13 cellular contexts compared by ENCODE assay signal in the genomic region with DNA sequence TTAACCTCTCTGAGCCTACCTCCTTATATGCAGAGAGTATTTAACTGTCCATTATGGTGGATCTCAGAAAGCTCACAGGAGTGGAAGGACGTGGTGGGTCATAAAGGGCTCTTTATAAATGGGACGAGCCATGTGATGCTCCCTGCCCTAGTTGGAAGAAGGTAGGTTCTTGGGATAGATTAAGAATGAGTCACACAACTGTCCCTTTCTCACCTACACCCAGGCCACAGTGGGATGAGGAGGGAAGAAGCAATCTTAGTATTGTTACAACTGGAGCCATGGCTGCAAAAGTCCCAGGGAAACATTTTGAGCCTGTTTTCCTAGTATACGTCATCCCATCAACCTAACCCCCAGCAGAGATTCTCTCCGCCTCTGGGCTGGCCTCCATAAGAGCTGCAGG.
"Had no signal": no experiment of that assay in that cellular context is flagged by ENCODE, and none has a peak within 500 bp of the region (broad histone marks: within the 10 kb centered on the region; RNA-seq: fewer than 3 reads in every experiment).

No MANE protein-coding gene starts in this region.

- H3K27me3 ChIP-seq: right atrium auricular region, uterus had no signal

- H3K36me3 ChIP-seq: neutrophil, right atrium auricular region, uterus had no signal

- H3K4me3 ChIP-seq: right atrium auricular region, uterus had no signal

- H3K27ac ChIP-seq: foreskin keratinocyte, neutrophil, right atrium auricular region, uterus had no signal

- ATAC-seq: foreskin keratinocyte; naive thymus-derived CD4-positive, alpha-beta T cell had no signal

- FAIRE-seq: colon, endothelial cell of umbilical vein, small intestine had no signal

- DNase-seq: dermis blood vessel endothelial cell; erythroblast; foreskin keratinocyte; naive thymus-derived CD4-positive, alpha-beta T cell; posterior cingulate gyrus; small intestine; stimulated activated CD4-positive, alpha-beta T cell treated with anti-CD3 and anti-CD28 coated beads, Interleukin-12 subunit alpha, Interleukin-12 subunit beta, amount 100 ng/mL, for 4 hours; stimulated activated naive CD4-positive, alpha-beta T cell treated with Interleukin-2 at 50 U/mL for 16 hours; uterus had no signal

- H3K4me1 ChIP-seq: foreskin keratinocyte, uterus had no signal

- H3K9me3 ChIP-seq: neutrophil, right atrium auricular region, uterus had no signal
